40 cellular contexts compared by ENCODE assay signal in genomic region chr1:3344395-3344794, GRCh38.
"Had no signal": no experiment of that assay in that cellular context is flagged by ENCODE, and none has a peak within 500 bp of the region (broad histone marks: within the 10 kb centered on the region; RNA-seq: fewer than 3 reads in every experiment).

No MANE protein-coding gene starts in this region.

- H3K27ac ChIP-seq: adrenal gland, body of pancreas, brain microvascular endothelial cell, breast epithelium, cardiac muscle cell had no signal

- H3K36me3 ChIP-seq: adrenal gland, ascending aorta, brain microvascular endothelial cell, breast epithelium, cardiac muscle cell had no signal

- H3K4me1 Mint-ChIP-seq: activated naive CD4-positive, alpha-beta T cell treated with anti-CD3 and anti-CD28 coated beads, Interleukin-2, amount 10 ng/mL, durations not matched to agents 7 days and 5 days; activated naive CD4-positive, alpha-beta T cell treated with anti-CD3 and anti-CD28 coated beads, Interleukin-2, amount 50 U/mL, for 24 hours; activated naive CD8-positive, alpha-beta T cell treated with anti-CD3 and anti-CD28 coated beads for 36 hours; activated naive CD8-positive, alpha-beta T cell treated with anti-CD3 and anti-CD28 coated beads, Interleukin-2, amount 10 ng/mL, durations not matched to agents 7 days and 5 days; activated naive CD8-positive, alpha-beta T cell treated with anti-CD3 and anti-CD28 coated beads, Interleukin-2, amount 50 U/mL, for 24 hours; activated T-helper 17 cell treated with anti-CD3 and anti-CD28 coated beads, Interleukin-2, amount 50 U/mL, for 72 hours; central memory CD8-positive, alpha-beta T cell had no signal

- H3K36me3 Mint-ChIP-seq: activated naive CD4-positive, alpha-beta T cell treated with anti-CD3 and anti-CD28 coated beads, Interleukin-2, amount 50 U/mL, for 24 hours; activated naive CD8-positive, alpha-beta T cell treated with anti-CD3 and anti-CD28 coated beads for 36 hours; activated naive CD8-positive, alpha-beta T cell treated with anti-CD3 and anti-CD28 coated beads, Interleukin-2, amount 10 ng/mL, durations not matched to agents 7 days and 5 days had no signal

- H3K4me1 ChIP-seq: adrenal gland, breast epithelium had no signal

- H3K4me3 Mint-ChIP-seq: activated naive CD4-positive, alpha-beta T cell treated with anti-CD3 and anti-CD28 coated beads for 36 hours; activated naive CD4-positive, alpha-beta T cell treated with anti-CD3 and anti-CD28 coated beads, Interleukin-2, amount 10 ng/mL, durations not matched to agents 7 days and 5 days; activated naive CD4-positive, alpha-beta T cell treated with anti-CD3 and anti-CD28 coated beads, Interleukin-2, amount 50 U/mL, for 24 hours; activated naive CD8-positive, alpha-beta T cell; activated naive CD8-positive, alpha-beta T cell treated with anti-CD3 and anti-CD28 coated beads for 36 hours; activated naive CD8-positive, alpha-beta T cell treated with anti-CD3 and anti-CD28 coated beads, Interleukin-2, amount 10 ng/mL, durations not matched to agents 7 days and 5 days; activated naive CD8-positive, alpha-beta T cell treated with anti-CD3 and anti-CD28 coated beads, Interleukin-2, amount 50 U/mL, for 24 hours; activated T-cell treated with anti-CD3 and anti-CD28 coated beads, Interleukin-2, amount 50 U/mL, for 24 hours; activated T-cell treated with anti-CD3 and anti-CD28 coated beads, Interleukin-2, amount 50 U/mL, for 4 hours; activated T-cell treated with anti-CD3 and anti-CD28 coated beads, Interleukin-2, amount 50 U/mL, for 72 hours; activated T-helper 1 cell treated with anti-CD3 and anti-CD28 coated beads, Interleukin-12 subunit alpha, Interleukin-12 subunit beta, Interleukin-2, Interleukin-4 antibody, amounts not matched to agents 30 ng/mL and 10 ng/mL and 1 ng/mL, durations not matched to agents 14 hours and 24 hours and 36 hours; activated T-helper 17 cell treated with anti-CD3 and anti-CD28 coated beads, Interleukin-2, amount 50 U/mL, for 72 hours; central memory CD8-positive, alpha-beta T cell had no signal

- ATAC-seq: activated naive CD4-positive, alpha-beta T cell treated with anti-CD3 and anti-CD28 coated beads, Interleukin-2, amount 50 U/mL, for 72 hours; activated naive CD8-positive, alpha-beta T cell treated with anti-CD3 and anti-CD28 coated beads, Interleukin-2, amount 50 U/mL, for 24 hours; activated T-cell treated with anti-CD3 and anti-CD28 coated beads, Interleukin-2, amount 50 U/mL, for 4 hours; activated T-cell treated with anti-CD3 and anti-CD28 coated beads, Interleukin-2, amount 50 U/mL, for 72 hours; activated T-helper 17 cell treated with anti-CD3 and anti-CD28 coated beads, Interleukin-2, amount 50 U/mL, for 72 hours; body of pancreas had no signal

- H3K9me3 ChIP-seq: body of pancreas had no signal

- H3K27ac Mint-ChIP-seq: activated naive CD4-positive, alpha-beta T cell treated with anti-CD3 and anti-CD28 coated beads for 36 hours; activated naive CD4-positive, alpha-beta T cell treated with anti-CD3 and anti-CD28 coated beads, Interleukin-2, amount 10 ng/mL, durations not matched to agents 7 days and 5 days; activated naive CD4-positive, alpha-beta T cell treated with anti-CD3 and anti-CD28 coated beads, Interleukin-2, amount 50 U/mL, for 72 hours; activated naive CD8-positive, alpha-beta T cell; activated naive CD8-positive, alpha-beta T cell treated with anti-CD3 and anti-CD28 coated beads for 36 hours; activated naive CD8-positive, alpha-beta T cell treated with anti-CD3 and anti-CD28 coated beads, Interleukin-2, amount 10 ng/mL, durations not matched to agents 7 days and 5 days; activated naive CD8-positive, alpha-beta T cell treated with anti-CD3 and anti-CD28 coated beads, Interleukin-2, amount 50 U/mL, for 24 hours; activated T-cell treated with anti-CD3 and anti-CD28 coated beads, Interleukin-2, amount 50 U/mL, for 24 hours; activated T-cell treated with anti-CD3 and anti-CD28 coated beads, Interleukin-2, amount 50 U/mL, for 72 hours; activated T-helper 1 cell treated with anti-CD3 and anti-CD28 coated beads, Interleukin-12 subunit alpha, Interleukin-12 subunit beta, Interleukin-2, Interleukin-4 antibody, amounts not matched to agents 30 ng/mL and 10 ng/mL and 1 ng/mL, durations not matched to agents 14 hours and 24 hours and 36 hours; activated T-helper 17 cell treated with anti-CD3 and anti-CD28 coated beads, Interleukin-2, amount 50 U/mL, for 72 hours; activated T-helper 2 cell treated with anti-CD3 and anti-CD28 coated beads, Interferon-gamma antibody, Interleukin-2, Interleukin-4, amounts not matched to agents 10 μg/mL and 5 μg/mL and 100 μg/mL, durations not matched to agents 14 hours and 24 hours and 36 hours; brain had no signal

- H3K27me3 ChIP-seq: adrenal gland, ascending aorta, body of pancreas, brain microvascular endothelial cell, cardiac muscle cell had no signal

- H3K4me3 ChIP-seq: adrenal gland, ascending aorta, body of pancreas, breast epithelium, cardiac muscle cell had no signal

- FAIRE-seq: astrocyte, bronchial epithelial cell had no signal

- H3K27me3 Mint-ChIP-seq: activated naive CD4-positive, alpha-beta T cell treated with anti-CD3 and anti-CD28 coated beads, Interleukin-2, amount 10 ng/mL, durations not matched to agents 7 days and 5 days; activated naive CD8-positive, alpha-beta T cell treated with anti-CD3 and anti-CD28 coated beads for 36 hours; activated naive CD8-positive, alpha-beta T cell treated with anti-CD3 and anti-CD28 coated beads, Interleukin-2, amount 10 ng/mL, durations not matched to agents 7 days and 5 days; activated naive CD8-positive, alpha-beta T cell treated with anti-CD3 and anti-CD28 coated beads, Interleukin-2, amount 50 U/mL, for 24 hours; brain had no signal

- DNase-seq: activated effector memory CD4-positive, alpha-beta T cell treated with anti-CD3 and anti-CD28 coated beads, Interleukin-2, amount 50 U/mL, for 16 hours; activated effector memory CD4-positive, alpha-beta T cell treated with Interleukin-2 at 50 U/mL for 16 hours; activated gamma-delta T cell; activated gamma-delta T cell treated with Interleukin-2 at 50 U/mL for 16 hours; activated naive CD4-positive, alpha-beta T cell; activated naive CD4-positive, alpha-beta T cell treated with anti-CD3 and anti-CD28 coated beads for 36 hours; activated naive CD4-positive, alpha-beta T cell treated with anti-CD3 and anti-CD28 coated beads, Interleukin-2, amount 10 ng/mL, durations not matched to agents 7 days and 5 days; activated naive CD4-positive, alpha-beta T cell treated with anti-CD3 and anti-CD28 coated beads, Interleukin-2, amount 50 U/mL, for 16 hours; activated naive CD4-positive, alpha-beta T cell treated with Interleukin-2 at 50 U/mL for 16 hours; activated naive CD8-positive, alpha-beta T cell treated with anti-CD3 and anti-CD28 coated beads for 36 hours; activated naive CD8-positive, alpha-beta T cell treated with anti-CD3 and anti-CD28 coated beads, Interleukin-2, amount 10 ng/mL, durations not matched to agents 7 days and 5 days; activated naive CD8-positive, alpha-beta T cell treated with anti-CD3 and anti-CD28 coated beads, Interleukin-2, amount 50 U/mL, for 24 hours; activated T-cell treated with anti-CD3 and anti-CD28 coated beads, Interleukin-2, amount 50 U/mL, for 1 hour; activated T-cell treated with anti-CD3 and anti-CD28 coated beads, Interleukin-2, amount 50 U/mL, for 24 hours; activated T-cell treated with anti-CD3 and anti-CD28 coated beads, Interleukin-2, amount 50 U/mL, for 4 hours; activated T-cell treated with anti-CD3 and anti-CD28 coated beads, Interleukin-2, amount 50 U/mL, for 48 hours; activated T-cell treated with anti-CD3 and anti-CD28 coated beads, Interleukin-2, amount 50 U/mL, for 72 hours; adrenal gland; amniotic stem cell; amygdala; anterior cingulate cortex; aorta; body of pancreas; brain microvascular endothelial cell; caudate nucleus; central memory CD4-positive, alpha-beta T cell; cerebellar nuclear complex had no signal
